20 cellular contexts compared by ENCODE assay signal in genomic region chr17:50778471-50778870, GRCh38. TPM values are rescaled to one million over a fixed set of nuclear protein-coding genes. Genes with fewer than 3 reads are reported as not detected.
DNase-seq lines count a peak whose midpoint lies in the region; TF ChIP-seq lines count a peak whose summit lies in the region.
"Had no signal": no experiment of that assay in that cellular context is flagged by ENCODE, and none has a peak within 500 bp of the region (broad histone marks: within the 10 kb centered on the region; RNA-seq: fewer than 3 reads in every experiment).

No MANE protein-coding gene starts in this region.

- H3K4me3 ChIP-seq in Karpas-422 (ENCODE audit: low read length) (no peak overlapping the region), thyroid gland (replicated peaks in 1 of 3) (no peak overlapping the region)
- H3K4me3 ChIP-seq: GM23248, HAP-1 had no signal

- peak; percentile 70 for DNase-seq in DMS79 (lab: John Stamatoyannopoulos, UW)
- DNase-seq in GM13977 (ENCODE audit: low spot score) = peak; percentile 3
- DNase-seq in Karpas-422 = peak; percentile 37
- DNase-seq in thyroid gland = peak; percentile 71 to 79
- no peak for DNase-seq in GDM1 (lab: John Stamatoyannopoulos, UW)
- no peak for DNase-seq in NK-92 (lab: John Stamatoyannopoulos, UW; ENCODE audit: unreplicated experiment)
- no peak for DNase-seq in iPS-NIHi11 (ENCODE audit: low spot score)
- DNase-seq: C1 segment of cervical spinal cord; Calu3; CD4-positive, alpha-beta memory T cell; COR-L47; DMS153; GM23248; HFFc6 had no signal

- intact Hi-C loops in thyroid gland (cut with DNase I) = no loop called here

- H3K4me2 ChIP-seq in Karpas-422 (ENCODE audit: low read depth, low read length, poor library complexity, severe bottlenecking) = no peak overlapping the region

- H2AFZ ChIP-seq in Karpas-422 (ENCODE audit: low read length) = no peak overlapping the region
- H2AFZ ChIP-seq: GM23248 had no signal

- H3K27me3 ChIP-seq in Karpas-422 (ENCODE audit: low read length) (no peaks in the 10 kb centered on the region), thyroid gland (no peaks in the 10 kb centered on the region)

- WGBS in thyroid gland, 2 donors = 25 to 56% methylated on average over 8 of the region's 8 CpGs

- H3K9ac ChIP-seq in Karpas-422 (ENCODE audit: low read length) = no peak overlapping the region
- H3K9ac ChIP-seq: GM23248 had no signal

- in situ Hi-C loops in GM13977 (cut with MboI; ENCODE audit: low pct_unique_long_range_greater_than_20kb, low sequenced_read_pairs, unreplicated experiment) = no loop called here

- H3K27ac ChIP-seq in Karpas-422 (ENCODE audit: low read length) = no peak overlapping the region
- H3K27ac ChIP-seq in thyroid gland = peak overlapping the region in 2 of 3 donors; percentile 29 to 46
- H3K27ac ChIP-seq: GM23248 had no signal

- H3K9me3 ChIP-seq in Karpas-422 (ENCODE audit: low read length) (no peaks in the 10 kb centered on the region), thyroid gland (no peaks in the 10 kb centered on the region)
- H3K9me3 ChIP-seq: HAP-1 had no signal

- no peaks in the 10 kb centered on the region for H3K4me1 ChIP-seq in Karpas-422 (ENCODE audit: low read length)
- H3K4me1 ChIP-seq in thyroid gland = peaks cover 13 to 15% of the 10 kb centered on the region in 2 donors
- H3K4me1 ChIP-seq: HAP-1 had no signal

- no peaks in the 10 kb centered on the region for H3K36me3 ChIP-seq in Karpas-422 (ENCODE audit: insufficient read depth, low read length)
- H3K36me3 ChIP-seq in thyroid gland = no peaks in the 10 kb centered on the region
- H3K36me3 ChIP-seq: HAP-1 had no signal

- TF ChIP-seq POLR2A in thyroid gland (IDR thresholded peaks at IDR 0.05) = no peak

- H3K79me2 ChIP-seq in Karpas-422 (ENCODE audit: low read length) = no peaks in the 10 kb centered on the region

- H4K20me1 ChIP-seq in Karpas-422 (ENCODE audit: insufficient read depth, low read depth, low read length) = no peaks in the 10 kb centered on the region

- TF ChIP-seq CTCF in GM13977 (IDR thresholded peaks at IDR 0.05; ENCODE audit: extremely low read depth, insufficient read depth, missing control alignments) = no peak
- TF ChIP-seq CTCF in thyroid gland (IDR thresholded peaks at IDR 0.05) = no peak

- H3K9me2 ChIP-seq in Karpas-422 (replicated peaks; ENCODE audit: insufficient read depth, low read length) = no peaks in the 10 kb centered on the region

RNA-seq across cellular contexts. Expression of gene ANKRD40CL, which starts 11.2 kb away (rescaled TPM):
- total RNA-seq in Karpas-422 (2014; rRNA removed; shearing (Covaris generic); ENCODE audit: low replicate concordance) = not detected in 2 replicates
- not detected for total RNA-seq in thyroid gland
- total RNA-seq: A172; A673; Calu3; CD4-positive, alpha-beta memory T cell; Daoy; G401; GM23248; H4; HFFc6 had no signal

RNA-seq across cellular contexts. Expression of gene WFIKKN2, which starts 56.9 kb away (rescaled TPM):
- total RNA-seq in Karpas-422 (2014; rRNA removed; shearing (Covaris generic); ENCODE audit: low replicate concordance) = not detected in 2 replicates
- total RNA-seq in thyroid gland = under 1 TPM in 1 of 4 donors, not detected in 3; 0.11 TPM
- total RNA-seq: A172; A673; Calu3; CD4-positive, alpha-beta memory T cell; Daoy; G401; GM23248; H4 had no signal

RNA-seq across cellular contexts. Expression of gene LUC7L3, which starts 59.1 kb away (rescaled TPM):
- 102 and 142 TPM in 2 replicates for total RNA-seq in Karpas-422 (2014; rRNA removed; shearing (Covaris generic); ENCODE audit: low replicate concordance)
- total RNA-seq in thyroid gland = 100 to 1,000 TPM in 2 of 4 donors, 10 to 100 TPM in 2; 75.2 to 199 (median 140) TPM

Comparison
In these comparisons a context has a peak if more than half of its experiments do, and no peak if none do; other contexts are left out.
1. DNase-seq: peak in DMS79 (single experiment), GM13977 (single experiment), Karpas-422 (single experiment) and thyroid gland (2 of 2); none in GDM1 (single experiment), NK-92 (single experiment) and iPS-NIHi11 (single experiment).